In genomic region chr17:73985466-73986015, GRCh38 we compare ENCODE assay signal across 16 cellular contexts.
"Had no signal": no experiment of that assay in that cellular context is flagged by ENCODE, and none has a peak within 500 bp of the region (broad histone marks: within the 10 kb centered on the region; RNA-seq: fewer than 3 reads in every experiment).

No MANE protein-coding gene starts in this region.

- H3K36me3 ChIP-seq: esophagus muscularis mucosa, gastrocnemius medialis, heart right ventricle had no signal

- H3K4me3 ChIP-seq: esophagus muscularis mucosa, gastrocnemius medialis, heart right ventricle, lung had no signal

- H3K4me1 ChIP-seq: esophagus muscularis mucosa, gastrocnemius medialis had no signal

- ATAC-seq: gastrocnemius medialis, heart right ventricle, left lobe of liver, right cardiac atrium had no signal

- H3K27ac ChIP-seq: epithelial cell of prostate, esophagus muscularis mucosa, gastrocnemius medialis, heart right ventricle had no signal

- DNase-seq: effector memory CD4-positive, alpha-beta T cell; gastrocnemius medialis; heart right ventricle; hypothalamus; islet precursor cell; mesenchymal stem cell; midbrain; right cardiac atrium; small intestine; stimulated activated CD4-positive, alpha-beta T cell treated with anti-CD3 and anti-CD28 coated beads, Interleukin-2, amount 100 ng/mL, for 48 hours; stimulated activated naive CD4-positive, alpha-beta T cell treated with Interleukin-2 at 50 U/mL for 16 hours; trophoblast cell had no signal

- H3K9me3 ChIP-seq: esophagus muscularis mucosa, gastrocnemius medialis, heart right ventricle had no signal
